ENCODE assay signal across 21 cellular contexts in the genomic region with DNA sequence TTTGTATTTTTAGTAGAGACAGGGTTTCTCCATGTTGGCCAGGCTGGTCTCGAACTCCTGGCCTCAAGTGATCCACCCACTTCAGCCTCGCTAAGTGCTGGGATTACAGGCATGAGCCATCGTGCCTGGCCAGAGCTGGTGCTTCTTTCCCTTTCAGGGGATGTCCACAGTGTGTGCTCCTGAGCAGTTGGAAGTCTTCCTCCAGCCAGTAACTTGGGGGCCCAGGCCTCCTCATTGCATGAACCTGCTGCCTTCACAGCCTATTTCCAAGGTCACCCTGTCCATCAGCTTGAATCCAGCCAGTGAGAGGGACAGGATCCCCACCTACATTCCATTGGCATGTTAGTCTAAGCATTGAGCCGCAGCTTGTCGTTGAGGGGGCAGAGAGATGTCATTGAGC. TPM values are rescaled to one million over a fixed set of nuclear protein-coding genes. Genes with fewer than 3 reads are reported as not detected.
A peak's percentile ranks its signal among the peaks of the same experiment; 100 is the strongest.
DNase-seq lines count a peak whose midpoint lies in the region; TF ChIP-seq lines count a peak whose summit lies in the region.
"Had no signal": no experiment of that assay in that cellular context is flagged by ENCODE, and none has a peak within 500 bp of the region (broad histone marks: within the 10 kb centered on the region; RNA-seq: fewer than 3 reads in every experiment).

No MANE protein-coding gene starts in this region.

- no peak overlapping the region for H2BK120ac ChIP-seq in neuronal stem cell (ENCODE audit: low read depth, low read length)

- DNase-seq in right atrium auricular region (ENCODE audit: low spot score), result peak; percentile 42
- no peak for DNase-seq in cardiac septum (ENCODE audit: low spot score)
- no peak for DNase-seq in neuronal stem cell (ENCODE audit: low spot score)
- no peak for DNase-seq in DMS 273 treated with DMSO at 0.1 percent for 48 hours (lab: John Stamatoyannopoulos, UW)
- DNase-seq in effector CD4-positive, alpha-beta T cell, result no peak
- DNase-seq: AML-193; Caco-2; Calu3; CD4-positive, alpha-beta T cell; CD8-positive, alpha-beta T cell; DMS153; DMS53; DMS79; DND-41; EL; GDM1 had no signal

- no peak overlapping the region for H3K14ac ChIP-seq in neuronal stem cell (ENCODE audit: low read length)

- H3K9me3 ChIP-seq in right atrium auricular region, result no peaks in the 10 kb centered on the region
- H3K9me3 ChIP-seq in neuronal stem cell (replicated peaks in 1 of 2; ENCODE audit: control insufficient read depth in 2 of 2, insufficient read depth in 1 of 2, low read depth in 1 of 2, low read length in 2 of 2), result peaks cover 0 to 10% of the 10 kb centered on the region in 2 donors
- H3K9me3 ChIP-seq: A549, Caco-2 had no signal

- no peak overlapping the region for H3K4me2 ChIP-seq in neuronal stem cell (ENCODE audit: insufficient read depth, low read length, poor library complexity, severe bottlenecking)
- H3K4me2 ChIP-seq: BLaER1 treated with 17β-estradiol and CSF1 and Interleukin-3, amounts not matched to agents 10 nM and 100 nM had no signal

- no peak overlapping the region for H2AFZ ChIP-seq in neuronal stem cell (ENCODE audit: low read length)

- H4K91ac ChIP-seq in neuronal stem cell (ENCODE audit: low read depth, low read length, poor library complexity), result no peak overlapping the region

- H3K27me3 ChIP-seq in right atrium auricular region, result no peaks in the 10 kb centered on the region
- H3K27me3 ChIP-seq in neuronal stem cell (ENCODE audit: control insufficient read depth in 3 of 3, insufficient read depth in 3 of 3, low read depth in 1 of 3, low read length in 3 of 3), result no peaks in the 10 kb centered on the region
- H3K27me3 ChIP-seq: BLaER1 treated with 17β-estradiol and CSF1 and Interleukin-3, amounts not matched to agents 10 nM and 100 nM had no signal

- H3K4me3 ChIP-seq in right atrium auricular region (no peak overlapping the region), neuronal stem cell (ENCODE audit: low read length in 2 of 2) (no peak overlapping the region)
- H3K4me3 ChIP-seq: A549; BLaER1 treated with 17β-estradiol and CSF1 and Interleukin-3, amounts not matched to agents 10 nM and 100 nM; GM12878 had no signal

- H3K9ac ChIP-seq in neuronal stem cell (ENCODE audit: low read depth, low read length, poor library complexity), result peak overlapping the region; percentile 36
- H3K9ac ChIP-seq: BLaER1 treated with 17β-estradiol and CSF1 and Interleukin-3, amounts not matched to agents 10 nM and 100 nM had no signal

- TF ChIP-seq CTCF in right atrium auricular region (IDR thresholded peaks at IDR 0.05), result no peak

- no peak overlapping the region for H3K18ac ChIP-seq in neuronal stem cell (ENCODE audit: low read length)

- H3K4me1 ChIP-seq in right atrium auricular region (no peaks in the 10 kb centered on the region), neuronal stem cell (ENCODE audit: control insufficient read depth in 2 of 2, insufficient read depth in 1 of 2, low read depth in 1 of 2, low read length in 2 of 2) (peaks cover 3% of the 10 kb centered on the region in 2 donors)
- H3K4me1 ChIP-seq: Caco-2 had no signal

- no CpG with 5 or more reads among the region's 5 CpGs for WGBS in neuronal stem cell (ENCODE audit: extremely low coverage in 2 of 2, insufficient read length in 2 of 2, insufficient replicate concordance in 1 of 2), 2 donors

- no peaks in the 10 kb centered on the region for H3K79me1 ChIP-seq in neuronal stem cell (ENCODE audit: low read depth, low read length)

- no peak overlapping the region for H2BK5ac ChIP-seq in neuronal stem cell (ENCODE audit: low read length)

- H2BK12ac ChIP-seq in neuronal stem cell (ENCODE audit: low read length), result no peak overlapping the region

- intact Hi-C loops in cardiac septum (cut with DNase I), result no loop called here

- H2AK5ac ChIP-seq in neuronal stem cell (ENCODE audit: low read depth, low read length), result no peak overlapping the region

- no peak overlapping the region for H2BK15ac ChIP-seq in neuronal stem cell (ENCODE audit: low read length)

- no peak overlapping the region for H3K4ac ChIP-seq in neuronal stem cell (ENCODE audit: low read length)

- H3K27ac ChIP-seq in right atrium auricular region, result no peak overlapping the region
- no peak overlapping the region for H3K27ac ChIP-seq in neuronal stem cell (replicated peaks; ENCODE audit: low read length)
- H3K27ac ChIP-seq: 22Rv1; BLaER1 treated with 17β-estradiol and CSF1 and Interleukin-3, amounts not matched to agents 10 nM and 100 nM; C4-2B had no signal

- no peak overlapping the region for H4K8ac ChIP-seq in neuronal stem cell (ENCODE audit: low read depth, low read length)

- H3K36me3 ChIP-seq in right atrium auricular region, result no peaks in the 10 kb centered on the region
- H3K36me3 ChIP-seq in neuronal stem cell (replicated peaks in 1 of 2; ENCODE audit: control insufficient read depth in 2 of 2, insufficient read depth in 2 of 2, low read length in 2 of 2), result peaks cover 0 to 2% of the 10 kb centered on the region in 2 donors

- peak overlapping the region; percentile 21 for H3K23ac ChIP-seq in neuronal stem cell (ENCODE audit: low read depth, low read length, poor library complexity)

RNA-seq across cellular contexts. Expression of a gene that starts 12.5 kb away (rescaled TPM):
- 10 to 100 TPM; 22.1 to 30.0 TPM for total RNA-seq in right atrium auricular region
- total RNA-seq in cardiac septum, result 25.6 TPM
- polyA plus RNA-seq in neuronal stem cell (2013, experiment 1 of 2), result 19.8 TPM
- polyA plus RNA-seq in neuronal stem cell (2013, experiment 2 of 2), result 20.4 TPM
